In the genomic region with DNA sequence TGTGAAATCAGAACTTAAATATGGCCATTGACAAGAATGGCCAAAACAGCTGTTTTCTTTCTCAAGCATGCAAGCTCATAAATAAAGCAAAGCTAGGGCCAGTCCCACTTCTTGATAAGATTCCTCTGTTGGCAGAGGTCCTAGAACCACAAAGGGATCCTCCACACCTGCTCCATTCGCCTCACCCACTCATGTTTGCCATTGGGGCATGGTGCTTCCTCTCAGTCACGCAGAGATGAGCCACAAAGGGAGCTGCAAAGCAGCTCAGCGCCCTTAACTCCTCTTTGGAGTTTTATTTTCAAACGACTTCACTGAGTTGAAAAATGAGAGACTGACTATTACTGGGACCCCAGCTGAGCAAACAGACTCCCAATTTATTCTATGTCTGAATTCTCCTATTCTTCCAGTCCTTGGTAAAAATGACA, we compare ENCODE assay signal across 11 cellular contexts. TPM values are rescaled to one million over a fixed set of nuclear protein-coding genes. Genes with fewer than 3 reads are reported as not detected.
DNase-seq lines count a peak whose midpoint lies in the region; TF ChIP-seq lines count a peak whose summit lies in the region.
"Had no signal": no experiment of that assay in that cellular context is flagged by ENCODE, and none has a peak within 500 bp of the region (broad histone marks: within the 10 kb centered on the region; RNA-seq: fewer than 3 reads in every experiment).

No MANE protein-coding gene starts in this region.

- no peak overlapping the region for H3K4me3 Mint-ChIP-seq in progenitor cell of endocrine pancreas (ENCODE audit: low read depth)
- H3K4me3 Mint-ChIP-seq: T-cell had no signal

- H3K27me3 ChIP-seq in dorsolateral prefrontal cortex = no peaks in the 10 kb centered on the region

- TF ChIP-seq CTCF in dorsolateral prefrontal cortex (IDR thresholded peaks at IDR 0.05 in 54 of 56, conservative IDR thresholded peaks at IDR 0.05 in 2 of 56; ENCODE audit: low read depth in 1 of 56, partially characterized antibody in 56 of 56) (no peak), progenitor cell of endocrine pancreas (IDR thresholded peaks at IDR 0.05; ENCODE audit: unreplicated experiment) (no peak)

- H3K27ac ChIP-seq in dorsolateral prefrontal cortex = peak overlapping the region in 57 of 59 donors; percentile 3 to 79 (median 62)

- no peaks in the 10 kb centered on the region for H3K27me3 Mint-ChIP-seq in progenitor cell of endocrine pancreas

- H3K9me3 Mint-ChIP-seq in progenitor cell of endocrine pancreas (ENCODE audit: low read depth) = no peaks in the 10 kb centered on the region
- H3K9me3 Mint-ChIP-seq: effector memory CD8-positive, alpha-beta T cell; T-cell had no signal

- H3K27ac Mint-ChIP-seq in progenitor cell of endocrine pancreas = peak overlapping the region; percentile 33

- intact Hi-C loops in dorsolateral prefrontal cortex (cut with DNase I) = loop anchor here in 1 of 2 donors (5.0 kb wide), 2 partner anchors 66 to 251 kb away; partner anchors contain the start of gene LRP6

- H3K4me1 Mint-ChIP-seq in progenitor cell of endocrine pancreas (ENCODE audit: low read depth) = peaks cover 32% of the 10 kb centered on the region

- H3K4me3 ChIP-seq in dorsolateral prefrontal cortex = no peak overlapping the region

- peak; percentile 99 for DNase-seq in DMS79 treated with DMSO at 0.1 percent for 48 hours (lab: John Stamatoyannopoulos, UW)
- peak; percentile 99 for DNase-seq in NCI-H345 (lab: John Stamatoyannopoulos, UW)
- DNase-seq in dorsolateral prefrontal cortex = peak in 5 of 10 donors; percentile 31 to 65 (median 47)
- no peak for DNase-seq in progenitor cell of endocrine pancreas (ENCODE audit: low spot score, unreplicated experiment)
- no peak for DNase-seq in DMS114 treated with DMSO at 0.1 percent for 48 hours (lab: John Stamatoyannopoulos, UW; ENCODE audit: unreplicated experiment)
- DNase-seq in AG08395 (ENCODE audit: low spot score) = no peak
- no peak for DNase-seq in activated naive CD4-positive, alpha-beta T cell treated with anti-CD3 and anti-CD28 coated beads, Interleukin-2, amount 50 U/mL, for 16 hours
- DNase-seq in stimulated activated CD4-positive, alpha-beta T cell treated with anti-CD3 and anti-CD28 coated beads, Interleukin-4, amount 100 ng/mL, for 24 hours = no peak
- DNase-seq: effector memory CD8-positive, alpha-beta T cell; right cardiac atrium; T-cell had no signal

- peaks cover 9% of the 10 kb centered on the region for H3K36me3 Mint-ChIP-seq in progenitor cell of endocrine pancreas (ENCODE audit: insufficient read depth)
- H3K36me3 Mint-ChIP-seq: T-cell had no signal

RNA-seq across cellular contexts. Expression of gene MANSC1, which starts 16.6 kb away (rescaled TPM):
- total RNA-seq in dorsolateral prefrontal cortex = 10 to 100 TPM; 12.0 to 32.4 (median 22.8) TPM
- total RNA-seq in progenitor cell of endocrine pancreas = 30.1 and 30.7 TPM in 2 replicates

RNA-seq across cellular contexts. Expression of gene BORCS5, which starts 23.5 kb away (rescaled TPM):
- total RNA-seq in dorsolateral prefrontal cortex (10 to 100 TPM; 30.7 to 69.8 (median 50.1) TPM), progenitor cell of endocrine pancreas (22.0 and 25.2 TPM in 2 replicates)

Comparison
In these comparisons a context has a peak if more than half of its experiments do, and no peak if none do; other contexts are left out.
1. DNase-seq: peak in DMS79 treated with DMSO at 0.1 percent for 48 hours (single experiment) and NCI-H345 (single experiment); none in progenitor cell of endocrine pancreas (single experiment), DMS114 treated with DMSO at 0.1 percent for 48 hours (single experiment), AG08395 (single experiment), activated naive CD4-positive, alpha-beta T cell treated with anti-CD3 and anti-CD28 coated beads, Interleukin-2, amount 50 U/mL, for 16 hours (single experiment) and stimulated activated CD4-positive, alpha-beta T cell treated with anti-CD3 and anti-CD28 coated beads, Interleukin-4, amount 100 ng/mL, for 24 hours (single experiment).